In genomic region chr4:683982-684571, GRCh38 we compare ENCODE assay signal across 6 cellular contexts. TPM values are rescaled to one million over a fixed set of nuclear protein-coding genes. Genes with fewer than 3 reads are reported as not detected.
DNase-seq lines count a peak whose midpoint lies in the region; TF ChIP-seq lines count a peak whose summit lies in the region.

No MANE protein-coding gene starts in this region.

- DNase-seq in NCI-H524 treated with DMSO at 0.1 percent for 48 hours (lab: John Stamatoyannopoulos, UW): peak; percentile 12
- peak; percentile 85 for DNase-seq in dermis blood vessel endothelial cell
- peak in 44 of 56 donors; percentile 16 to 80 (median 44) for DNase-seq in nucleus accumbens (lab: John Stamatoyannopoulos, UW)
- DNase-seq in amniotic stem cell (lab: John Stamatoyannopoulos, UW): no peak
- DNase-seq in GOT3 (lab: John Stamatoyannopoulos, UW): no peak

- TF ChIP-seq CTCF in GM12872 (IDR thresholded peaks at IDR 0.05; ENCODE audit: insufficient read depth, low read depth, low read length): peak; percentile 71

RNA-seq across cellular contexts. Expression of gene SLC49A3, which starts 4.9 kb away (rescaled TPM):
- total RNA-seq in dermis blood vessel endothelial cell: 9.9 and 10.6 TPM in 2 replicates

RNA-seq across cellular contexts. Expression of gene MYL5, which starts 9.7 kb away (rescaled TPM):
- 7.3 and 13.6 TPM in 2 replicates for total RNA-seq in dermis blood vessel endothelial cell

RNA-seq across cellular contexts. Expression of gene ATP5ME, which starts 10.0 kb away (rescaled TPM):
- 95.5 and 96.7 TPM in 2 replicates for total RNA-seq in dermis blood vessel endothelial cell

RNA-seq across cellular contexts. Expression of gene PCGF3, which starts 21.6 kb away (rescaled TPM):
- 64.3 and 104 TPM in 2 replicates for total RNA-seq in dermis blood vessel endothelial cell

RNA-seq across cellular contexts. Expression of gene PDE6B, which starts 58.7 kb away (rescaled TPM):
- 7.3 and 7.5 TPM in 2 replicates for total RNA-seq in dermis blood vessel endothelial cell

Comparison
In these comparisons a context has a peak if more than half of its experiments do, and no peak if none do; other contexts are left out.
1. DNase-seq: peak in NCI-H524 treated with DMSO at 0.1 percent for 48 hours (single experiment), dermis blood vessel endothelial cell (single experiment) and nucleus accumbens (44 of 56); none in amniotic stem cell (single experiment) and GOT3 (single experiment).